Comparison of ENCODE assay signal across 22 cellular contexts in the genomic region with DNA sequence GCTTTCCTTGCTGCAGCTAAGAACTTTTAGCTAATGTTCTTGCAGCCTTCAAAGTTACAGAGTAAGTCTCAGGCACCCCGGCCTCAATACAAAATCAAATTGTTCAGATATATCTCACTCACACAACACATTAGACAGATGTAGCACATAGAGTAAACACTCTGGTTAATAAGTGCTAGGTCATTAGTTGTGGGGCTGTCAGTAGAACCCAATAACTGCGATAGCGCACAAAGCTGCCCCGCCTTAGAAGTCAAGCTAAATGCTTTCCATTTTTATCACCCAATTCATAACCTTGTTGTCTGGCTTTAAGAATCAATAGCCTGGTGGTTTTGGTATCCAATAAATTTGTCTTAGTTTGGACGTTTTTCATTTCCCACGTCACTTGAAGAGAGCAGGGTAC.
A peak's percentile ranks its signal among the peaks of the same experiment; 100 is the strongest.
DNase-seq lines count a peak whose midpoint lies in the region; ATAC-seq, FAIRE-seq and TF ChIP-seq lines count a peak whose summit lies in the region.
"Had no signal": no experiment of that assay in that cellular context is flagged by ENCODE, and none has a peak within 500 bp of the region (broad histone marks: within the 10 kb centered on the region; RNA-seq: fewer than 3 reads in every experiment).

No MANE protein-coding gene starts in this region.

- H3K4me3 ChIP-seq in right lobe of liver (no peak overlapping the region), HepG2 (replicated peaks in 1 of 3; ENCODE audit: insufficient read depth in 1 of 3, low read depth in 2 of 3, low read length in 3 of 3) (no peak overlapping the region), endocrine pancreas (ENCODE audit: control insufficient read depth, insufficient read depth, low read length) (peak overlapping the region; percentile 28)
- H3K4me3 ChIP-seq: GM23338, Peyer's patch had no signal

- BruUV-seq in HepG2 (replicated peaks; lab: Mats Ljungman, UMichigan), result no TSS peak

- no peaks in the 10 kb centered on the region for H3K36me3 Mint-ChIP-seq in nephron (ENCODE audit: low read depth)
- H3K36me3 Mint-ChIP-seq in activated CD4-positive, alpha-beta T cell treated with anti-CD3 and anti-CD28 coated beads, Interleukin-2, amount 10 ng/mL, durations not matched to agents 7 days and 5 days (ENCODE audit: low read depth), result no peaks in the 10 kb centered on the region
- H3K36me3 Mint-ChIP-seq: CD8-positive, alpha-beta memory T cell had no signal

- H3K27ac ChIP-seq in right lobe of liver, result no peak overlapping the region
- H3K27ac ChIP-seq in HepG2 (ENCODE audit: extremely low read length, insufficient read depth, low read length), result no peak overlapping the region
- H3K27ac ChIP-seq: Peyer's patch had no signal

- no peaks in the 10 kb centered on the region for H3K36me3 ChIP-seq in right lobe of liver
- H3K36me3 ChIP-seq in HepG2 (replicated peaks in 1 of 2; ENCODE audit: control insufficient read depth in 1 of 2, insufficient read depth in 2 of 2, low read length in 2 of 2), result no peaks in the 10 kb centered on the region
- no peaks in the 10 kb centered on the region for H3K36me3 ChIP-seq in endocrine pancreas (ENCODE audit: control insufficient read depth, insufficient read depth, low read length)
- H3K36me3 ChIP-seq: Peyer's patch had no signal

- FAIRE-seq in HepG2 (lab: Jason Lieb, UNC), result no peak
- FAIRE-seq: D721Med had no signal

- TF ChIP-seq CTCF in right lobe of liver (IDR thresholded peaks at IDR 0.05) (no peak), HepG2 (CRISPR knock-in tag; IDR thresholded peaks at IDR 0.05) (no peak), nephron (IDR thresholded peaks at IDR 0.05; ENCODE audit: unreplicated experiment in 3 of 3) (no peak)

- TF ChIP-seq POLR2A in right lobe of liver (IDR thresholded peaks at IDR 0.05), result no peak
- no peak for TF ChIP-seq POLR2A in HepG2 (IDR thresholded peaks at IDR 0.05; ENCODE audit: insufficient read depth in 1 of 2, low read depth in 2 of 2, low read length in 2 of 2)

- H3K79me2 ChIP-seq in HepG2 (ENCODE audit: insufficient read depth, low read length), result no peaks in the 10 kb centered on the region

- H3K27ac Mint-ChIP-seq in nephron, result peak overlapping the region in 2 of 3 experiments; percentile 44 to 45
- no peak overlapping the region for H3K27ac Mint-ChIP-seq in activated CD4-positive, alpha-beta T cell treated with anti-CD3 and anti-CD28 coated beads, Interleukin-2, amount 10 ng/mL, durations not matched to agents 7 days and 5 days
- H3K27ac Mint-ChIP-seq: CD8-positive, alpha-beta memory T cell had no signal

- no peaks in the 10 kb centered on the region for H3K9me3 Mint-ChIP-seq in nephron
- peaks cover 15% of the 10 kb centered on the region for H3K9me3 Mint-ChIP-seq in activated CD4-positive, alpha-beta T cell treated with anti-CD3 and anti-CD28 coated beads, Interleukin-2, amount 10 ng/mL, durations not matched to agents 7 days and 5 days
- H3K9me3 Mint-ChIP-seq: GM23338 had no signal

- H3K4me1 Mint-ChIP-seq in nephron, result peaks cover 30% of the 10 kb centered on the region
- no peaks in the 10 kb centered on the region for H3K4me1 Mint-ChIP-seq in activated CD4-positive, alpha-beta T cell treated with anti-CD3 and anti-CD28 coated beads, Interleukin-2, amount 10 ng/mL, durations not matched to agents 7 days and 5 days
- H3K4me1 Mint-ChIP-seq: CD8-positive, alpha-beta memory T cell had no signal

- 31% methylated on average over 6 of the region's 6 CpGs for WGBS in right lobe of liver (ENCODE audit: insufficient coverage, low coverage, low lambda C conversion rate, missing lambda C conversion rate)
- 75% methylated on average over 6 of the region's 6 CpGs for WGBS in HepG2 (ENCODE audit: low lambda C conversion rate)

- in situ Hi-C loops in HepG2 (cut with HindIII; ENCODE audit: extremely low pct_ligation_motif_present, low pct_unique_long_range_greater_than_20kb), result no loop called here

- intact Hi-C loops in right lobe of liver (cut with DNase I), result no loop called here
- intact Hi-C loops in HepG2 (cut with micrococcal nuclease; ENCODE audit: unreplicated experiment), result no loop called here

- H2AFZ ChIP-seq in HepG2 (ENCODE audit: low read length), result no peak overlapping the region
- H2AFZ ChIP-seq: GM23338 had no signal

- H3K9ac ChIP-seq in HepG2 (ENCODE audit: insufficient read depth, low read depth, low read length), result no peak overlapping the region
- H3K9ac ChIP-seq in endocrine pancreas (ENCODE audit: control insufficient read depth, insufficient read depth, low read length), result no peak overlapping the region
- H3K9ac ChIP-seq: SK-N-SH had no signal

- H3K4me1 ChIP-seq in right lobe of liver (peaks cover 0 to 13% (median 0%) of the 10 kb centered on the region in 4 donors), HepG2 (ENCODE audit: insufficient read depth, low read length) (peaks cover 22% of the 10 kb centered on the region), endocrine pancreas (ENCODE audit: control insufficient read depth, insufficient read depth, low read length) (no peaks in the 10 kb centered on the region)

- TF ChIP-seq RAD21 in HepG2 (CRISPR knock-in tag; IDR thresholded peaks at IDR 0.05), result no peak

- H4K20me1 ChIP-seq in HepG2 (ENCODE audit: insufficient read depth, low read length), result peaks cover 4% of the 10 kb centered on the region; the same call in 1 of the 2 replicates

- TF ChIP-seq EP300 in HepG2 (IDR thresholded peaks at IDR 0.05; ENCODE audit: low read depth in 2 of 2, low read length in 2 of 2), result no peak
- TF ChIP-seq EP300 in HepG2 (CRISPR knock-in tag; IDR thresholded peaks at IDR 0.05; ENCODE audit: borderline replicate concordance), result no peak

- no peak overlapping the region for H3K4me2 ChIP-seq in HepG2 (ENCODE audit: low read depth, low read length)
- H3K4me2 ChIP-seq: GM23338, SK-N-SH had no signal

- POLR2A ChIA-PET in HepG2 (lab: Yijun Ruan, JAX), result no interaction called here
- POLR2A ChIA-PET in activated CD4-positive, alpha-beta T cell treated with anti-CD3 and anti-CD28 coated beads, Interleukin-2, amount 10 ng/mL, durations not matched to agents 7 days and 5 days (lab: Charles Lee), result no interaction called here

- CTCF ChIA-PET in HepG2 (lab: Yijun Ruan, JAX; ENCODE audit: low intra/inter-chr PET ratio, low total read pairs), result no interaction called here
- CTCF ChIA-PET in activated CD4-positive, alpha-beta T cell treated with anti-CD3 and anti-CD28 coated beads, Interleukin-2, amount 10 ng/mL, durations not matched to agents 7 days and 5 days (lab: Charles Lee), result interaction anchor here (0.6 kb wide), 1 partner anchor 280 kb away, joined by 4 read pairs; no protein-coding TSS in a partner anchor

- ATAC-seq in right lobe of liver, result peak; percentile 30 to 77 (median 56)
- ATAC-seq in HepG2, result no peak

- no peak for DNase-seq in right lobe of liver
- no peak for DNase-seq in HepG2 (ENCODE audit: low spot score)
- no peak for DNase-seq in NAMALWA (ENCODE audit: low spot score)
- no peak for DNase-seq in activated CD4-positive, alpha-beta T cell treated with anti-CD3 and anti-CD28 coated beads, Interleukin-2, amount 10 ng/mL, durations not matched to agents 7 days and 5 days
- DNase-seq in activated CD4-positive, alpha-beta T cell treated with anti-CD3 and anti-CD28 coated beads for 48 hours, result no peak
- DNase-seq: ACHN; C1 segment of cervical spinal cord; CD8-positive, alpha-beta memory T cell; DMS79 treated with DMSO at 0.1 percent for 48 hours; HCEC 1CT; NCI-H1105 treated with DMSO at 0.1 percent for 48 hours; NCI-H187; NCI-H446; NCI-H526 treated with DMSO at 0.1 percent for 48 hours; NK-92 treated with Interleukin-12 subunit alpha and Interleukin-12 subunit beta, amount 100 ng/mL, for 24 hours; Peyer's patch; SHP77 treated with DMSO at 0.1 percent for 48 hours; SK-N-SH had no signal

- H3K27me3 Mint-ChIP-seq in nephron (ENCODE audit: low read depth), result no peaks in the 10 kb centered on the region
- no peaks in the 10 kb centered on the region for H3K27me3 Mint-ChIP-seq in activated CD4-positive, alpha-beta T cell treated with anti-CD3 and anti-CD28 coated beads, Interleukin-2, amount 10 ng/mL, durations not matched to agents 7 days and 5 days

- H3K4me3 Mint-ChIP-seq in nephron, result no peak overlapping the region
- H3K4me3 Mint-ChIP-seq in activated CD4-positive, alpha-beta T cell treated with anti-CD3 and anti-CD28 coated beads, Interleukin-2, amount 10 ng/mL, durations not matched to agents 7 days and 5 days, result no peak overlapping the region
- H3K4me3 Mint-ChIP-seq: CD8-positive, alpha-beta memory T cell; GM23338 had no signal

- no peaks in the 10 kb centered on the region for H3K27me3 ChIP-seq in right lobe of liver
- H3K27me3 ChIP-seq in HepG2 (ENCODE audit: control insufficient read depth in 1 of 2, insufficient read depth in 2 of 2, low read length in 2 of 2), result no peaks in the 10 kb centered on the region
- H3K27me3 ChIP-seq in endocrine pancreas (ENCODE audit: control insufficient read depth, insufficient read depth, low read length), result no peaks in the 10 kb centered on the region
- H3K27me3 ChIP-seq: Peyer's patch had no signal

- H3K9me3 ChIP-seq in right lobe of liver (no peaks in the 10 kb centered on the region), HepG2 (ENCODE audit: low read length) (no peaks in the 10 kb centered on the region), endocrine pancreas (ENCODE audit: control insufficient read depth, low read length) (no peaks in the 10 kb centered on the region)
- H3K9me3 ChIP-seq: Peyer's patch, SK-N-SH had no signal

TF ChIP-seq in HepG2, 621 proteins besides CTCF, POLR2A, EP300 and RAD21 (continues in another document):
- TF ChIP-seq RCOR2 (CRISPR knock-in tag; IDR thresholded peaks at IDR 0.05) (no peak), NR1H2 (CRISPR knock-in tag; IDR thresholded peaks at IDR 0.05; ENCODE audit: borderline replicate concordance, low read depth) (no peak), ZFP41 (CRISPR knock-in tag; IDR thresholded peaks at IDR 0.05; ENCODE audit: borderline replicate concordance) (no peak), KLF16 (CRISPR knock-in tag; IDR thresholded peaks at IDR 0.05) (no peak), ZNF724P (CRISPR knock-in tag; IDR thresholded peaks at IDR 0.05; ENCODE audit: borderline replicate concordance) (no peak), NCOA2 (CRISPR knock-in tag; IDR thresholded peaks at IDR 0.05) (no peak), ZMYM3 (CRISPR knock-in tag; IDR thresholded peaks at IDR 0.05) (no peak), ZNF333 (CRISPR knock-in tag; IDR thresholded peaks at IDR 0.05; ENCODE audit: borderline replicate concordance) (no peak), NCOR1 (IDR thresholded peaks at IDR 0.05; ENCODE audit: borderline replicate concordance, low read length) (no peak)
- TF ChIP-seq, protein P1, sequence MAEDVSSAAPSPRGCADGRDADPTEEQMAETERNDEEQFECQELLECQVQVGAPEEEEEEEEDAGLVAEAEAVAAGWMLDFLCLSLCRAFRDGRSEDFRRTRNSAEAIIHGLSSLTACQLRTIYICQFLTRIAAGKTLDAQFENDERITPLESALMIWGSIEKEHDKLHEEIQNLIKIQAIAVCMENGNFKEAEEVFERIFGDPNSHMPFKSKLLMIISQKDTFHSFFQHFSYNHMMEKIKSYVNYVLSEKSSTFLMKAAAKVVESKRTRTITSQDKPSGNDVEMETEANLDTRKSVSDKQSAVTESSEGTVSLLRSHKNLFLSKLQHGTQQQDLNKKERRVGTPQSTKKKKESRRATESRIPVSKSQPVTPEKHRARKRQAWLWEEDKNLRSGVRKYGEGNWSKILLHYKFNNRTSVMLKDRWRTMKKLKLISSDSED (CRISPR knock-in tag; IDR thresholded peaks at IDR 0.05), result no peak
